In genomic region chr3:197950661-197951029, GRCh38 we compare ENCODE assay signal across 8 cellular contexts. TPM values are rescaled to one million over a fixed set of nuclear protein-coding genes. Genes with fewer than 3 reads are reported as not detected.
DNase-seq lines count a peak whose midpoint lies in the region; ATAC-seq and TF ChIP-seq lines count a peak whose summit lies in the region.

No MANE protein-coding gene starts in this region.

- H3K27me3 ChIP-seq in ascending aorta: no peaks in the 10 kb centered on the region
- no peaks in the 10 kb centered on the region for H3K27me3 ChIP-seq in tibial nerve

- H3K27ac ChIP-seq in ascending aorta (peak overlapping the region; percentile 86 to 87), tibial nerve (peak overlapping the region; percentile 79 to 96 (median 90))

- H3K4me1 Mint-ChIP-seq in activated T-cell treated with anti-CD3 and anti-CD28 coated beads, Interleukin-2, amount 50 U/mL, for 72 hours (ENCODE audit: low read depth): peaks cover 61% of the 10 kb centered on the region

- H3K27ac Mint-ChIP-seq in activated T-cell treated with anti-CD3 and anti-CD28 coated beads, Interleukin-2, amount 50 U/mL, for 72 hours: peak overlapping the region; percentile 99

- H3K9me3 ChIP-seq in ascending aorta: no peaks in the 10 kb centered on the region
- H3K9me3 ChIP-seq in tibial nerve: no peaks in the 10 kb centered on the region

- no peak for TF ChIP-seq EP300 in tibial nerve (IDR thresholded peaks at IDR 0.05)

- ATAC-seq in activated T-cell treated with anti-CD3 and anti-CD28 coated beads, Interleukin-2, amount 50 U/mL, for 72 hours (replicated peaks in 1 of 2): no peak

- H3K9me3 Mint-ChIP-seq in activated T-cell treated with anti-CD3 and anti-CD28 coated beads, Interleukin-2, amount 50 U/mL, for 72 hours: no peaks in the 10 kb centered on the region

- no peak for DNase-seq in activated T-cell treated with anti-CD3 and anti-CD28 coated beads, Interleukin-2, amount 50 U/mL, for 72 hours
- no peak for DNase-seq in activated T-cell treated with anti-CD3 and anti-CD28 coated beads, Interleukin-2, amount 50 U/mL, for 1 hour
- no peak for DNase-seq in ascending aorta (ENCODE audit: low spot score in 2 of 2)
- no peak for DNase-seq in lower leg skin (ENCODE audit: low spot score in 2 of 2)
- no peak for DNase-seq in tibial nerve (ENCODE audit: low spot score in 2 of 2)
- DNase-seq in AG20443 (ENCODE audit: low spot score): no peak
- DNase-seq in NCI-H2081 (lab: John Stamatoyannopoulos, UW): no peak
- DNase-seq in midbrain (lab: John Stamatoyannopoulos, UW): no peak

- H3K4me3 ChIP-seq in ascending aorta (peak overlapping the region; percentile 62 to 71), lower leg skin (ENCODE audit: low read depth, poor library complexity, severe bottlenecking) (peak overlapping the region; percentile 66), tibial nerve (peak overlapping the region; percentile 59 to 82 (median 74))

- peak overlapping the region; percentile 94 to 97 for H3K4me3 Mint-ChIP-seq in activated T-cell treated with anti-CD3 and anti-CD28 coated beads, Interleukin-2, amount 50 U/mL, for 72 hours

- peaks cover 12 to 34% of the 10 kb centered on the region in 2 donors for H3K4me1 ChIP-seq in ascending aorta
- H3K4me1 ChIP-seq in tibial nerve: peaks cover 0 to 46% (median 29%) of the 10 kb centered on the region in 4 donors

- H3K36me3 Mint-ChIP-seq in activated T-cell treated with anti-CD3 and anti-CD28 coated beads, Interleukin-2, amount 50 U/mL, for 72 hours (ENCODE audit: insufficient read depth in 2 of 2): peaks cover 14 to 37% of the 10 kb centered on the region in 2 donors

- TF ChIP-seq POLR2A in lower leg skin (IDR thresholded peaks at IDR 0.05): no peak
- TF ChIP-seq POLR2A in tibial nerve (IDR thresholded peaks at IDR 0.05): no peak

- 1% methylated on average over 10 of the region's 10 CpGs for WGBS in lower leg skin, 2 donors
- WGBS in tibial nerve, 2 donors: 1 to 2% methylated on average over 10 of the region's 10 CpGs

- H3K36me3 ChIP-seq in ascending aorta (peaks cover 38 to 47% of the 10 kb centered on the region in 2 donors), tibial nerve (peaks cover 4 to 48% (median 34%) of the 10 kb centered on the region in 3 donors)

- no peaks in the 10 kb centered on the region for H3K27me3 Mint-ChIP-seq in activated T-cell treated with anti-CD3 and anti-CD28 coated beads, Interleukin-2, amount 50 U/mL, for 72 hours (ENCODE audit: low read depth)

- intact Hi-C loops in ascending aorta (cut with DNase I) (loop anchor here (1.0 to 5.0 kb wide), 2 partner anchors 10 to 213 kb away; partner anchors contain the start of genes LMLN and RUBCN), lower leg skin (cut with DNase I; ENCODE audit: low total_unique reads) (no loop called here)

- TF ChIP-seq CTCF in ascending aorta (IDR thresholded peaks at IDR 0.05) (no peak), lower leg skin (IDR thresholded peaks at IDR 0.05) (no peak), tibial nerve (IDR thresholded peaks at IDR 0.05) (no peak)

RNA-seq across cellular contexts. Expression of gene RPL35A, which starts 0.7 kb away (rescaled TPM):
- total RNA-seq in activated T-cell treated with anti-CD3 and anti-CD28 coated beads, Interleukin-2, amount 50 U/mL, for 72 hours: 1,000 to 10,000 TPM; 1,788 to 1,874 TPM
- total RNA-seq in ascending aorta (291 TPM), lower leg skin (1,000 to 10,000 TPM in 1 of 4 donors, 100 to 1,000 TPM in 3; 667 to 1,167 (median 835) TPM), tibial nerve (100 to 1,000 TPM; 250 to 531 (median 413) TPM)

RNA-seq across cellular contexts. Expression of gene LMLN, which starts 9.4 kb away (rescaled TPM):
- total RNA-seq in activated T-cell treated with anti-CD3 and anti-CD28 coated beads, Interleukin-2, amount 50 U/mL, for 72 hours: 1 to 10 TPM; 5.4 to 6.5 TPM
- 0.32 TPM for total RNA-seq in ascending aorta
- 10 to 100 TPM in 1 of 4 donors, 1 to 10 TPM in 3; 2.3 to 10.4 (median 3.8) TPM for total RNA-seq in lower leg skin
- 1 to 10 TPM; 5.7 to 9.0 (median 7.1) TPM for total RNA-seq in tibial nerve
